In genomic region chr19:1093330-1093729, GRCh38 we compare ENCODE assay signal across 1 cellular context.
A peak's percentile ranks its signal among the peaks of the same experiment; 100 is the strongest.
TF ChIP-seq lines count a peak whose summit lies in the region.

No MANE protein-coding gene starts in this region.

TF ChIP-seq in HepG2, 621 proteins besides CTCF, POLR2A, EP300 and RAD21:
- no peak for TF ChIP-seq CHCHD3 (CRISPR knock-in tag; IDR thresholded peaks at IDR 0.05)
- TF ChIP-seq ZNF235 (CRISPR knock-in tag; IDR thresholded peaks at IDR 0.05; ENCODE audit: borderline replicate concordance): 0 out of 2 replicates have a peak, but pooled peaks have one; percentile 28
- TF ChIP-seq, protein P1, sequence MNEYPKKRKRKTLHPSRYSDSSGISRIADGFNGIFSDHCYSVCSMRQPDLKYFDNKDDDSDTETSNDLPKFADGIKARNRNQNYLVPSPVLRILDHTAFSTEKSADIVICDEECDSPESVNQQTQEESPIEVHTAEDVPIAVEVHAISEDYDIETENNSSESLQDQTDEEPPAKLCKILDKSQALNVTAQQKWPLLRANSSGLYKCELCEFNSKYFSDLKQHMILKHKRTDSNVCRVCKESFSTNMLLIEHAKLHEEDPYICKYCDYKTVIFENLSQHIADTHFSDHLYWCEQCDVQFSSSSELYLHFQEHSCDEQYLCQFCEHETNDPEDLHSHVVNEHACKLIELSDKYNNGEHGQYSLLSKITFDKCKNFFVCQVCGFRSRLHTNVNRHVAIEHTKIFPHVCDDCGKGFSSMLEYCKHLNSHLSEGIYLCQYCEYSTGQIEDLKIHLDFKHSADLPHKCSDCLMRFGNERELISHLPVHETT (CRISPR knock-in tag; conservative IDR thresholded peaks at IDR 0.05): no peak
- no peak for TF ChIP-seq NONO (IDR thresholded peaks at IDR 0.05)
- TF ChIP-seq NONO (CRISPR knock-in tag; conservative IDR thresholded peaks at IDR 0.05): 0 out of 2 replicates have a peak, but pooled peaks have one; percentile 16
- peak; percentile 5; the same call in 1 of the 2 replicates for TF ChIP-seq PHF8 (CRISPR knock-in tag; IDR thresholded peaks at IDR 0.05)
- TF ChIP-seq, protein P2, sequence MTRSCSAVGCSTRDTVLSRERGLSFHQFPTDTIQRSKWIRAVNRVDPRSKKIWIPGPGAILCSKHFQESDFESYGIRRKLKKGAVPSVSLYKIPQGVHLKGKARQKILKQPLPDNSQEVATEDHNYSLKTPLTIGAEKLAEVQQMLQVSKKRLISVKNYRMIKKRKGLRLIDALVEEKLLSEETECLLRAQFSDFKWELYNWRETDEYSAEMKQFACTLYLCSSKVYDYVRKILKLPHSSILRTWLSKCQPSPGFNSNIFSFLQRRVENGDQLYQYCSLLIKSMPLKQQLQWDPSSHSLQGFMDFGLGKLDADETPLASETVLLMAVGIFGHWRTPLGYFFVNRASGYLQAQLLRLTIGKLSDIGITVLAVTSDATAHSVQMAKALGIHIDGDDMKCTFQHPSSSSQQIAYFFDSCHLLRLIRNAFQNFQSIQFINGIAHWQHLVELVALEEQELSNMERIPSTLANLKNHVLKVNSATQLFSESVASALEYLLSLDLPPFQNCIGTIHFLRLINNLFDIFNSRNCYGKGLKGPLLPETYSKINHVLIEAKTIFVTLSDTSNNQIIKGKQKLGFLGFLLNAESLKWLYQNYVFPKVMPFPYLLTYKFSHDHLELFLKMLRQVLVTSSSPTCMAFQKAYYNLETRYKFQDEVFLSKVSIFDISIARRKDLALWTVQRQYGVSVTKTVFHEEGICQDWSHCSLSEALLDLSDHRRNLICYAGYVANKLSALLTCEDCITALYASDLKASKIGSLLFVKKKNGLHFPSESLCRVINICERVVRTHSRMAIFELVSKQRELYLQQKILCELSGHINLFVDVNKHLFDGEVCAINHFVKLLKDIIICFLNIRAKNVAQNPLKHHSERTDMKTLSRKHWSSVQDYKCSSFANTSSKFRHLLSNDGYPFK (CRISPR knock-in tag; IDR thresholded peaks at IDR 0.05; ENCODE audit: borderline replicate concordance): peak; percentile 5; the same call in 1 of the 2 replicates
- peak; percentile 38; the same call in 1 of the 2 replicates for TF ChIP-seq MXD1 (CRISPR knock-in tag; IDR thresholded peaks at IDR 0.05)
- no peak for TF ChIP-seq ATF6 (CRISPR knock-in tag; conservative IDR thresholded peaks at IDR 0.05)
- TF ChIP-seq, protein P3, sequence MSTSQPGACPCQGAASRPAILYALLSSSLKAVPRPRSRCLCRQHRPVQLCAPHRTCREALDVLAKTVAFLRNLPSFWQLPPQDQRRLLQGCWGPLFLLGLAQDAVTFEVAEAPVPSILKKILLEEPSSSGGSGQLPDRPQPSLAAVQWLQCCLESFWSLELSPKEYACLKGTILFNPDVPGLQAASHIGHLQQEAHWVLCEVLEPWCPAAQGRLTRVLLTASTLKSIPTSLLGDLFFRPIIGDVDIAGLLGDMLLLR (CRISPR knock-in tag; IDR thresholded peaks at IDR 0.05): 0 out of 2 replicates have a peak, but pooled peaks have one; percentile 19
